In the genomic region with DNA sequence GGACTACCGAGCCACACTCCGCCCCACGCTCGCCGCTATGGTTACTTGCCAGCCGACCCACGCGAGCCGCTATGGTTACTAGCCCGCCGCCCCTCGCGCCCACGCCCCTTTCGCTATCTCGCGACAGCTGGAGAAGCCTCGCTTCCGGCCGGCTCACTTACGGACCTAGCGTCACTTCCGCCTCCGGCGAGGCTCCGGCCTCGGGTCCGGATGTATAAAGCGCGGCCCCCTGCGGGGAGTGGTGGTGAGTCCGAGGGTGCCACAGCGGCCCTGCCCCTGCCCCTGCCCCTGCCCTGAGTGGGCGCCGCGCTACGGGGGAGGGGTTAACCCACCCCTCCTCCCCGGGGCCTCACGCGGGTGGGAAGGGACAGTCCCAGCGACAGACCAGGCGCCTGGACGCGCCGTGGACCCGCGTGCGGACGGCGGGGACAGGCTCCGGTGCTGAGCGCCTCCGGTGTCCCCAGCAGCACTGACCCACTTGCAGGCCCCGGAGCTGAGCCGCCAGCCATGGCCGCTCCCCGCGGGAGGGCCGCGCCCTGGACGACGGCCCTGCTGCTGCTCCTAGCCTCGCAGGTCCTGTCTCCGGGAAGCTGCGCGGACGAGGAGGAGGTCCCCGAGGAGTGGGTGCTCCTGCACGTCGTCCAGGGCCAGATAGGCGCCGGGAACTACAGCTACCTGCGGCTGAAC, we compare ENCODE assay signal across 8 cellular contexts. TPM values are rescaled to one million over a fixed set of nuclear protein-coding genes. Genes with fewer than 3 reads are reported as not detected.
DNase-seq lines count a peak whose midpoint lies in the region; ATAC-seq and TF ChIP-seq lines count a peak whose summit lies in the region.

A gene (plus strand): TSS at position 174 of the 687 bp plus-strand sequence. CDS start 334 bp downstream, at position 508.
A gene (minus strand): TSS at position 77 of the 687 bp plus-strand sequence. CDS start 13,024 bp downstream, outside the sequence.

- H3K27ac ChIP-seq in adipose tissue (ENCODE audit: low read depth, low read length): peak within 1 kb of the TSS; percentile 68
- H3K27ac ChIP-seq in heart left ventricle: peak within 1 kb of the TSS; percentile 81 to 97 (median 94)
- H3K27ac ChIP-seq in upper lobe of left lung: peak within 1 kb of the TSS; percentile 93 to 97 (median 94)

- H3K4me3 ChIP-seq in GM12875 (ENCODE audit: low read depth, low read length) (peak within 1 kb of the TSS; percentile 76), heart left ventricle (peak within 1 kb of the TSS; percentile 72 to 99 (median 88)), upper lobe of left lung (peak within 1 kb of the TSS; percentile 74 to 99 (median 94))

- peaks cover 0 to 56% (median 30%) of the 10 kb centered on the region in 12 donors for H3K4me1 ChIP-seq in heart left ventricle
- H3K4me1 ChIP-seq in upper lobe of left lung: peaks cover 37 to 47% (median 41%) of the 10 kb centered on the region in 4 donors

- intact Hi-C loops in heart left ventricle (cut with DNase I) (loop anchor here in 5 of 10 donors (1.0 to 10.0 kb wide), 6 partner anchors 21 to 747 kb away; a partner anchor contains a TSS), posterior cingulate gyrus (cut with DNase I) (loop anchor here (2.0 kb wide), 1 partner anchor 49 kb away; a partner anchor contains a TSS)

- WGBS in adipose tissue, 3 donors: 0 to 1% (median 1%) methylated on average over 72 to 73 of the region's 73 CpGs
- 0 to 3% (median 1%) methylated on average over 22 to 73 of the region's 73 CpGs for WGBS in heart left ventricle, 4 donors
- WGBS in upper lobe of left lung, 2 donors: 3% methylated on average over 26 of the region's 73 CpGs; no CpG with 5 or more reads in 1 of the 2 donors

- peak in 1 of 4 donors; percentile 56 for TF ChIP-seq EP300 in upper lobe of left lung (IDR thresholded peaks at IDR 0.05)

- no peaks in the 10 kb centered on the region for H3K27me3 ChIP-seq in heart left ventricle
- H3K27me3 ChIP-seq in upper lobe of left lung: no peaks in the 10 kb centered on the region

- TF ChIP-seq CTCF in GM12875 (IDR thresholded peaks at IDR 0.05; ENCODE audit: borderline replicate concordance, insufficient read depth, low read depth, low read length) (no peak), heart left ventricle (IDR thresholded peaks at IDR 0.05) (peak in 2 of 12 donors; percentile 7 to 27), upper lobe of left lung (IDR thresholded peaks at IDR 0.05) (peak in 4 of 6 experiments; percentile 8 to 44 (median 26))

- DNase-seq in NCI-H1436 (lab: John Stamatoyannopoulos, UW): peak; percentile 95
- DNase-seq in T follicular helper cell (ENCODE audit: low read depth): peak; percentile 94
- DNase-seq in heart left ventricle: peak; percentile 96 to 99 (median 97)
- peak; percentile 88 to 99 (median 95) for DNase-seq in posterior cingulate gyrus
- DNase-seq in upper lobe of left lung: peak; percentile 97 to 99

- peak; percentile 95 for ATAC-seq in HG02798 (IDR thresholded peaks at IDR 0.05; ENCODE audit: poor library complexity, unreplicated experiment)
- ATAC-seq in heart left ventricle: peak; percentile 96 to 99 (median 98)
- peak; percentile 97 to 98 for ATAC-seq in upper lobe of left lung (ENCODE audit: low FRiP score in 2 of 2)

- H3K9me3 ChIP-seq in heart left ventricle (no peaks in the 10 kb centered on the region), upper lobe of left lung (no peaks in the 10 kb centered on the region)

- TF ChIP-seq POLR2A in heart left ventricle (IDR thresholded peaks at IDR 0.05) (peak; percentile 46 to 91), upper lobe of left lung (IDR thresholded peaks at IDR 0.05) (peak in 3 of 4 donors; percentile 81 to 97 (median 92))

- H3K36me3 ChIP-seq in heart left ventricle: peaks cover 0 to 36% (median 19%) of the 10 kb centered on the region in 9 donors
- peaks cover 0 to 4% (median 0%) of the 10 kb centered on the region in 4 donors for H3K36me3 ChIP-seq in upper lobe of left lung

RNA-seq across cellular contexts. Expression of the first gene that starts in this region (rescaled TPM):
- polyA plus RNA-seq in adipose tissue (10 to 100 TPM; 12.1 to 23.5 (median 21.1) TPM), heart left ventricle (10 to 100 TPM in 1 of 2 donors, 1 to 10 TPM in 1; 3.4 to 20.2 TPM)
- total RNA-seq in heart left ventricle (10 to 100 TPM; 14.3 to 22.9 (median 18.8) TPM), upper lobe of left lung (10 to 100 TPM; 16.8 to 33.5 (median 26.9) TPM)

RNA-seq across cellular contexts. Expression of the second gene that starts in this region (rescaled TPM):
- polyA plus RNA-seq in adipose tissue (10 to 100 TPM in 2 of 3 donors, 1 to 10 TPM in 1; 7.9 to 12.9 (median 10.4) TPM), heart left ventricle (1 to 10 TPM; 3.7 to 5.6 TPM)
- total RNA-seq in heart left ventricle (10 to 100 TPM in 1 of 9 donors, 1 to 10 TPM in 8; 2.2 to 12.3 (median 6.6) TPM), upper lobe of left lung (10 to 100 TPM; 20.1 to 80.7 (median 40.3) TPM)

Comparison
In these comparisons a context has a peak if more than half of its experiments do, and no peak if none do; other contexts are left out.
1. Peak in every context shown above with its lines: DNase-seq, ATAC-seq, H3K4me3 ChIP-seq and H3K27ac ChIP-seq.